29 cellular contexts compared by ENCODE assay signal in genomic region chrX:44643723-44644122, GRCh38.
"Had no signal": no experiment of that assay in that cellular context is flagged by ENCODE, and none has a peak within 500 bp of the region (broad histone marks: within the 10 kb centered on the region; RNA-seq: fewer than 3 reads in every experiment).

No MANE protein-coding gene starts in this region.

- FAIRE-seq: urothelium cell line had no signal

- H3K36me3 Mint-ChIP-seq: stimulated activated effector memory CD8-positive, alpha-beta T cell treated with anti-CD3 and anti-CD28 coated beads, Interleukin-12 subunit alpha, Interleukin-12 subunit beta, amount 100 ng/mL, for 72 hours; stimulated activated memory B cell treated with anti-CD40 and anti-IgM and Interleukin-4, amounts not matched to agents 10 μg/mL and 1 μg/mL and 100 μg/mL, for 72 hours; stimulated activated naive B cell treated with anti-CD40 and anti-IgM and Interleukin-4, amounts not matched to agents 10 μg/mL and 1 μg/mL and 100 μg/mL, for 72 hours; type B pancreatic cell had no signal

- DNase-seq: stimulated activated CD4-positive, alpha-beta T cell treated with anti-CD3 and anti-CD28 coated beads, Interleukin-2, amount 100 ng/mL, for 48 hours; stimulated activated CD4-positive, alpha-beta T cell treated with anti-CD3 and anti-CD28 coated beads, Interleukin-4, amount 100 ng/mL, for 1 hour; stimulated activated CD4-positive, alpha-beta T cell treated with anti-CD3 and anti-CD28 coated beads, Interleukin-4, amount 100 ng/mL, for 24 hours; stimulated activated CD4-positive, alpha-beta T cell treated with anti-CD3 and anti-CD28 coated beads, Interleukin-4, amount 100 ng/mL, for 4 hours; stimulated activated CD8-positive, alpha-beta memory T cell treated with anti-CD3 and anti-CD28 coated beads, Interleukin-4, amount 100 ng/mL, for 48 hours; stimulated activated naive B cell treated with anti-CD40 and anti-IgM and Interleukin-4, amounts not matched to agents 10 μg/mL and 1 μg/mL and 100 μg/mL, for 72 hours; stimulated activated naive CD4-positive, alpha-beta T cell; stimulated activated naive CD4-positive, alpha-beta T cell treated with Interleukin-2 at 50 U/mL for 16 hours; stimulated activated naive CD8-positive, alpha-beta T cell treated with anti-CD3 and anti-CD28 coated beads, Interleukin-15, amount 100 ng/mL, for 72 hours; stimulated activated naive CD8-positive, alpha-beta T cell treated with anti-CD3 and anti-CD28 coated beads, Interleukin-15, Interleukin-2, amounts not matched to agents 100 U/mL and 50 U/mL, for 24 hours; stomach; substantia nigra; testis; thyroid gland; tibial artery; transverse colon; trophoblast cell; upper lobe of left lung; upper lobe of right lung; uterus had no signal

- H3K36me3 ChIP-seq: stomach, suprapubic skin, thoracic aorta, thyroid gland, tibial artery, tibial nerve, transverse colon, upper lobe of left lung, upper lobe of right lung, uterus, vagina had no signal

- H3K4me1 Mint-ChIP-seq: stimulated activated naive B cell treated with anti-CD40 and anti-IgM and Interleukin-4, amounts not matched to agents 10 μg/mL and 1 μg/mL and 100 μg/mL, for 72 hours; stimulated activated naive CD8-positive, alpha-beta T cell treated with anti-CD3 and anti-CD28 coated beads, Interleukin-15, amount 100 ng/mL, for 72 hours had no signal

- H3K9me3 ChIP-seq: stomach, suprapubic skin, testis, thoracic aorta, thyroid gland, tibial artery, tibial nerve, transverse colon, upper lobe of left lung, upper lobe of right lung, uterus, vagina had no signal

- H3K27me3 ChIP-seq: stomach, suprapubic skin, testis, thyroid gland, tibial artery, tibial nerve, transverse colon, upper lobe of left lung, upper lobe of right lung, uterus, vagina had no signal

- H3K4me3 ChIP-seq: stomach, suprapubic skin, testis, thoracic aorta, thyroid gland, tibial artery, tibial nerve, transverse colon, upper lobe of left lung, upper lobe of right lung, uterus, vagina had no signal

- H3K4me3 Mint-ChIP-seq: stimulated activated effector memory CD8-positive, alpha-beta T cell treated with anti-CD3 and anti-CD28 coated beads, Interleukin-12 subunit alpha, Interleukin-12 subunit beta, amount 100 ng/mL, for 72 hours; stimulated activated memory B cell treated with anti-CD40 and anti-IgM and Interleukin-4, amounts not matched to agents 10 μg/mL and 1 μg/mL and 100 μg/mL, for 72 hours; stimulated activated naive B cell treated with anti-CD40 and anti-IgM and Interleukin-4, amounts not matched to agents 10 μg/mL and 1 μg/mL and 100 μg/mL, for 72 hours; stimulated activated naive CD8-positive, alpha-beta T cell treated with anti-CD3 and anti-CD28 coated beads, Interleukin-15, amount 100 ng/mL, for 72 hours; stimulated activated naive CD8-positive, alpha-beta T cell treated with anti-CD3 and anti-CD28 coated beads, Interleukin-15, Interleukin-2, amounts not matched to agents 100 ng/mL and 50 ng/mL, for 24 hours; type B pancreatic cell had no signal

- H3K27ac ChIP-seq: stomach, suprapubic skin, testis, thoracic aorta, thyroid gland, tibial artery, tibial nerve, transverse colon, upper lobe of left lung, upper lobe of right lung, uterus, vagina had no signal

- H3K9me3 Mint-ChIP-seq: stimulated activated effector memory CD8-positive, alpha-beta T cell treated with anti-CD3 and anti-CD28 coated beads, Interleukin-12 subunit alpha, Interleukin-12 subunit beta, amount 100 ng/mL, for 72 hours; stimulated activated memory B cell treated with anti-CD40 and anti-IgM and Interleukin-4, amounts not matched to agents 10 μg/mL and 1 μg/mL and 100 μg/mL, for 72 hours; stimulated activated naive B cell treated with anti-CD40 and anti-IgM and Interleukin-4, amounts not matched to agents 10 μg/mL and 1 μg/mL and 100 μg/mL, for 72 hours; stimulated activated naive CD8-positive, alpha-beta T cell treated with anti-CD3 and anti-CD28 coated beads, Interleukin-15, Interleukin-2, amounts not matched to agents 100 ng/mL and 50 ng/mL, for 24 hours had no signal

- H3K27me3 Mint-ChIP-seq: stimulated activated memory B cell treated with anti-CD40 and anti-IgM and Interleukin-4, amounts not matched to agents 10 μg/mL and 1 μg/mL and 100 μg/mL, for 72 hours; stimulated activated naive CD8-positive, alpha-beta T cell treated with anti-CD3 and anti-CD28 coated beads, Interleukin-15, amount 100 ng/mL, for 72 hours; stimulated activated naive CD8-positive, alpha-beta T cell treated with anti-CD3 and anti-CD28 coated beads, Interleukin-15, Interleukin-2, amounts not matched to agents 100 ng/mL and 50 ng/mL, for 24 hours; type B pancreatic cell had no signal

- H3K4me1 ChIP-seq: stomach, suprapubic skin, testis, thyroid gland, tibial artery, tibial nerve, transverse colon, upper lobe of left lung, upper lobe of right lung, uterus, vagina had no signal

- ATAC-seq: stimulated activated effector memory CD8-positive, alpha-beta T cell treated with anti-CD3 and anti-CD28 coated beads, Interleukin-12 subunit alpha, Interleukin-12 subunit beta, amount 100 ng/mL, for 72 hours; stimulated activated memory B cell treated with anti-CD40 and anti-IgM and Interleukin-4, amounts not matched to agents 10 μg/mL and 1 μg/mL and 100 μg/mL, for 72 hours; stimulated activated naive B cell treated with anti-CD40 and anti-IgM and Interleukin-4, amounts not matched to agents 10 μg/mL and 1 μg/mL and 100 μg/mL, for 72 hours; stimulated activated naive CD8-positive, alpha-beta T cell treated with anti-CD3 and anti-CD28 coated beads, Interleukin-15, amount 100 ng/mL, for 72 hours; stimulated activated naive CD8-positive, alpha-beta T cell treated with anti-CD3 and anti-CD28 coated beads, Interleukin-15, Interleukin-2, amounts not matched to agents 100 U/mL and 50 U/mL, for 24 hours; upper lobe of right lung had no signal

- H3K27ac Mint-ChIP-seq: stimulated activated effector memory CD8-positive, alpha-beta T cell treated with anti-CD3 and anti-CD28 coated beads, Interleukin-12 subunit alpha, Interleukin-12 subunit beta, amount 100 ng/mL, for 72 hours; stimulated activated memory B cell treated with anti-CD40 and anti-IgM and Interleukin-4, amounts not matched to agents 10 μg/mL and 1 μg/mL and 100 μg/mL, for 72 hours; stimulated activated naive B cell treated with anti-CD40 and anti-IgM and Interleukin-4, amounts not matched to agents 10 μg/mL and 1 μg/mL and 100 μg/mL, for 72 hours; stimulated activated naive CD8-positive, alpha-beta T cell treated with anti-CD3 and anti-CD28 coated beads, Interleukin-15, amount 100 ng/mL, for 72 hours; stimulated activated naive CD8-positive, alpha-beta T cell treated with anti-CD3 and anti-CD28 coated beads, Interleukin-15, Interleukin-2, amounts not matched to agents 100 ng/mL and 50 ng/mL, for 24 hours; type B pancreatic cell had no signal
